1 cellular context compared by ENCODE assay signal in the genomic region with DNA sequence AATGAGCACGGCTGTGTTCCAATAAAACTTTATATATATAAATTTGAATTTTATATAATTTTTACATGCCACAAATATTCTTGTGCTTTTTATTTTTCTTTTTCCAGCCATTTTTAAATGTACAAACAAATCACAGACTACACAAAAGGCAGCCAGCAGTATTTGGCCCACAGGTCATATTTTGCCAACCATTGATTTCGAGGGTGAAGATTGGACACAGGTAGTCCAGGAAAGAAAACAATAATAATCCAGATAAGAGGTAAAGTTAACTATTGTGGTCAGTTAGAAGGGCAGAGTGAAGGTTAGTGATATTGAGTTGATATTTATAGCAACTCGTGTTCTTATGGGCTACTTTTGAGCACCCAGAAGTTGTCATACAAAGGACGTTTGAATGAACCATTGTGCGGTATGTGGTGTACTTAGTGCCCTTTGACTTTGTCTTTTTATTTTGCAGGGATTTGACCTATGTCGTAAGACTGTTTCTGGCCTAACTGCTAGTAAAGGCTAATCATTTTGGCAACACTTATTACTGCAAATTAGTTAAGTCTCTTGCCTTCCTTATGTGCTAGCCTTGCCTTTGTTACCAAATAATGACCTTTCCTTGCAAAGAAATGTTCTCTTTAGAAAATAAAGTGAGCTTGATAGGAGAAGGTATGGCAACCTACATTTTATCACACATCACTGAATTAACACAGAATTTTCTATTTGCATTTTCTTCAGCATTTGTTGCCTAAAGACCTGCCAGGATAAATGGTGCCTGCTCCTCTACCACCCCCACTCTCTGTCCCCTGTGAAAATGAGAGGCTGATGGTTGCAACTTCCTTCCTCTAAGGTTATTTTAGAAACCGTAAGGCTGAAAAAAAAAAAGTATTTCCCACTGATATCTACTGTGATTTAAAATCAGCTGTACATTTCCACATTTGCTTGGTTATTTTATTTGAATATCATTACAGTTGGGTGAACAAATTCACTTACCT.
TF ChIP-seq lines count a peak whose summit lies in the region.

No MANE protein-coding gene starts in this region.

TF ChIP-seq in K562, 482 proteins besides CTCF, POLR2A, EP300 and RAD21:
- no peak for TF ChIP-seq ZNF3 (CRISPR knock-in tag; IDR thresholded peaks at IDR 0.05)
- TF ChIP-seq, protein P1, sequence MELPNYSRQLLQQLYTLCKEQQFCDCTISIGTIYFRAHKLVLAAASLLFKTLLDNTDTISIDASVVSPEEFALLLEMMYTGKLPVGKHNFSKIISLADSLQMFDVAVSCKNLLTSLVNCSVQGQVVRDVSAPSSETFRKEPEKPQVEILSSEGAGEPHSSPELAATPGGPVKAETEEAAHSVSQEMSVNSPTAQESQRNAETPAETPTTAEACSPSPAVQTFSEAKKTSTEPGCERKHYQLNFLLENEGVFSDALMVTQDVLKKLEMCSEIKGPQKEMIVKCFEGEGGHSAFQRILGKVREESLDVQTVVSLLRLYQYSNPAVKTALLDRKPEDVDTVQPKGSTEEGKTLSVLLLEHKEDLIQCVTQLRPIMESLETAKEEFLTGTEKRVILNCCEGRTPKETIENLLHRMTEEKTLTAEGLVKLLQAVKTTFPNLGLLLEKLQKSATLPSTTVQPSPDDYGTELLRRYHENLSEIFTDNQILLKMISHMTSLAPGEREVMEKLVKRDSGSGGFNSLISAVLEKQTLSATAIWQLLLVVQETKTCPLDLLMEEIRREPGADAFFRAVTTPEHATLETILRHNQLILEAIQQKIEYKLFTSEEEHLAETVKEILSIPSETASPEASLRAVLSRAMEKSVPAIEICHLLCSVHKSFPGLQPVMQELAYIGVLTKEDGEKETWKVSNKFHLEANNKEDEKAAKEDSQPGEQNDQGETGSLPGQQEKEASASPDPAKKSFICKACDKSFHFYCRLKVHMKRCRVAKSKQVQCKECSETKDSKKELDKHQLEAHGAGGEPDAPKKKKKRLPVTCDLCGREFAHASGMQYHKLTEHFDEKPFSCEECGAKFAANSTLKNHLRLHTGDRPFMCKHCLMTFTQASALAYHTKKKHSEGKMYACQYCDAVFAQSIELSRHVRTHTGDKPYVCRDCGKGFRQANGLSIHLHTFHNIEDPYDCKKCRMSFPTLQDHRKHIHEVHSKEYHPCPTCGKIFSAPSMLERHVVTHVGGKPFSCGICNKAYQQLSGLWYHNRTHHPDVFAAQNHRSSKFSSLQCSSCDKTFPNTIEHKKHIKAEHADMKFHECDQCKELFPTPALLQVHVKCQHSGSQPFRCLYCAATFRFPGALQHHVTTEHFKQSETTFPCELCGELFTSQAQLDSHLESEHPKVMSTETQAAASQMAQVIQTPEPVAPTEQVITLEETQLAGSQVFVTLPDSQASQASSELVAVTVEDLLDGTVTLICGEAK (IDR thresholded peaks at IDR 0.05) = peak; percentile 56
- TF ChIP-seq, protein P1 (CRISPR knock-in tag; IDR thresholded peaks at IDR 0.05) = no peak
